18 cellular contexts compared by ENCODE assay signal in the genomic region with DNA sequence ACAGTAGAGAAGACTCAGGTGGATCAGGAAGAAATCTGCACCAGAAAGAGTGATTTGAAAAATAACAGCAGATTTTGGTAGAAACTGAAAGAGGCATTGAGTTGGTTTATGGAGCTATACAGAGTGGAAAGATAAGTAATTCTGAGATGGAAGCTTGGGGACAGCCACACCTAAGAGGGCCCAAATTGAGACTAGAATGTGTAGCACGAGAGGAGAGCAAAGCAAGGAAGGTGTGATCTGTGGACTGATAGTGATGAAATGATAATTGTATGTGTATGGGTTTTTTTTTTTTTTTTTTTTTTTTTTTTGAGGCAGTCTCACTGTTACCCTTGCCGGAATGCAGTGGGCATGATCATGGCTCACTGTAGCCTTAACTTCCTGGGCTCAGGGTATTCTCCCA. TPM values are rescaled to one million over a fixed set of nuclear protein-coding genes. Genes with fewer than 3 reads are reported as not detected.
A peak's percentile ranks its signal among the peaks of the same experiment; 100 is the strongest.
DNase-seq lines count a peak whose midpoint lies in the region; ATAC-seq and TF ChIP-seq lines count a peak whose summit lies in the region.
"Had no signal": no experiment of that assay in that cellular context is flagged by ENCODE, and none has a peak within 500 bp of the region (broad histone marks: within the 10 kb centered on the region; RNA-seq: fewer than 3 reads in every experiment).

No MANE protein-coding gene starts in this region.

- no peaks in the 10 kb centered on the region for H3K27me3 Mint-ChIP-seq in natural killer cell treated with Interleukin-12 subunit alpha and Interleukin-12 subunit beta and Interleukin-15 and Interleukin-18, amount 100 ng/mL, for 72 hours
- no peaks in the 10 kb centered on the region for H3K27me3 Mint-ChIP-seq in natural killer cell (ENCODE audit: low read depth in 2 of 2)
- H3K27me3 Mint-ChIP-seq in activated CD8-positive, alpha-beta T cell treated with anti-CD3 and anti-CD28 coated beads for 36 hours = no peaks in the 10 kb centered on the region

- H3K4me3 ChIP-seq in mesenchymal stem cell (ENCODE audit: insufficient read depth in 1 of 2, low read depth in 1 of 2, low read length in 2 of 2) = no peak overlapping the region
- H3K4me3 ChIP-seq: heart left ventricle, left lung, suprapubic skin had no signal

- H3K9ac ChIP-seq in mesenchymal stem cell (ENCODE audit: low read length) = no peak overlapping the region
- H3K9ac ChIP-seq: SK-N-SH had no signal

- H2AK5ac ChIP-seq in mesenchymal stem cell (ENCODE audit: low read length, severe bottlenecking) = no peak overlapping the region

- H3K4me1 Mint-ChIP-seq in natural killer cell treated with Interleukin-12 subunit alpha and Interleukin-12 subunit beta and Interleukin-15 and Interleukin-18, amount 100 ng/mL, for 72 hours (ENCODE audit: low read depth in 2 of 2) = peaks cover 14 to 26% of the 10 kb centered on the region in 2 donors
- peaks cover 9 to 14% of the 10 kb centered on the region in 2 donors for H3K4me1 Mint-ChIP-seq in natural killer cell
- peaks cover 56% of the 10 kb centered on the region for H3K4me1 Mint-ChIP-seq in activated CD8-positive, alpha-beta T cell treated with anti-CD3 and anti-CD28 coated beads for 36 hours (ENCODE audit: low read depth)

- H2BK5ac ChIP-seq in mesenchymal stem cell (ENCODE audit: low read depth, low read length, poor library complexity, severe bottlenecking) = no peak overlapping the region

- intact Hi-C loops in natural killer cell (cut with micrococcal nuclease) = no loop called here
- intact Hi-C loops in activated CD8-positive, alpha-beta T cell treated with anti-CD3 and anti-CD28 coated beads for 36 hours (cut with micrococcal nuclease) = loop anchor here (5.0 kb wide), 1 partner anchor 35 kb away; no protein-coding TSS in a partner anchor

- H2AFZ ChIP-seq in mesenchymal stem cell (ENCODE audit: low read depth, low read length) = no peak overlapping the region

- H3K9me3 ChIP-seq in mesenchymal stem cell (ENCODE audit: control insufficient read depth, low read length) = no peaks in the 10 kb centered on the region
- H3K9me3 ChIP-seq: heart left ventricle, left lung, neutrophil, SK-N-SH, suprapubic skin had no signal

- H4K91ac ChIP-seq in mesenchymal stem cell (ENCODE audit: low read length) = no peak overlapping the region

- no peak for DNase-seq in natural killer cell treated with Interleukin-12 subunit alpha and Interleukin-12 subunit beta and Interleukin-15 and Interleukin-18, amount 100 ng/mL, for 72 hours (ENCODE audit: low spot score)
- no peak for DNase-seq in natural killer cell
- no peak for DNase-seq in activated CD8-positive, alpha-beta T cell treated with anti-CD3 and anti-CD28 coated beads for 36 hours
- DNase-seq in mesenchymal stem cell = no peak
- DNase-seq in NCI-H187 (lab: John Stamatoyannopoulos, UW) = no peak
- DNase-seq: activated CD4-positive, alpha-beta T cell treated with anti-CD3 and anti-CD28 coated beads, Interleukin-2, amount 50 U/mL, for 4 hours; activated effector memory CD4-positive, alpha-beta T cell treated with anti-CD3 and anti-CD28 coated beads, Interleukin-2, amount 50 U/mL, for 16 hours; COR-L47; heart left ventricle; left lung; NCI-H1092 treated with DMSO at 0.1 percent for 48 hours; NCI-H524; retina; SK-N-SH had no signal

- CTCF ChIA-PET in activated CD8-positive, alpha-beta T cell treated with anti-CD3 and anti-CD28 coated beads for 36 hours (lab: Charles Lee) = interaction anchor here (1.3 to 8.8 kb wide), 5 partner anchors 10 to 134 kb away, joined by 4 to 119 read pairs (median 12); no protein-coding TSS in a partner anchor

- no peak overlapping the region for H2BK120ac ChIP-seq in mesenchymal stem cell (ENCODE audit: low read depth, low read length)

- no peak overlapping the region for H3K23ac ChIP-seq in mesenchymal stem cell (ENCODE audit: low read length in 2 of 2)

- H3K18ac ChIP-seq in mesenchymal stem cell (ENCODE audit: low read depth in 1 of 2, low read length in 2 of 2) = no peak overlapping the region

- no peak for ATAC-seq in natural killer cell treated with Interleukin-12 subunit alpha and Interleukin-12 subunit beta and Interleukin-15 and Interleukin-18, amount 100 ng/mL, for 72 hours
- ATAC-seq in natural killer cell = no peak
- peak; percentile 57 for ATAC-seq in activated CD8-positive, alpha-beta T cell treated with anti-CD3 and anti-CD28 coated beads for 36 hours
- ATAC-seq in GM18870 (IDR thresholded peaks at IDR 0.05; ENCODE audit: unreplicated experiment) = no peak
- no peak for ATAC-seq in HG03159 (IDR thresholded peaks at IDR 0.05; ENCODE audit: unreplicated experiment)
- ATAC-seq: heart left ventricle, left lung had no signal

- 100% methylated on average over 2 of the region's 2 CpGs for WGBS in mesenchymal stem cell

- no peaks in the 10 kb centered on the region for H3K4me1 ChIP-seq in mesenchymal stem cell (ENCODE audit: control insufficient read depth, insufficient read depth, low read depth, low read length)

- H3K14ac ChIP-seq in mesenchymal stem cell (ENCODE audit: low read length in 2 of 2) = no peak overlapping the region

- peaks cover 35 to 74% of the 10 kb centered on the region in 2 experiments for H3K36me3 ChIP-seq in mesenchymal stem cell (ENCODE audit: control insufficient read depth in 1 of 2, insufficient read depth in 2 of 2, low read depth in 1 of 2, low read length in 2 of 2)

- H3K27ac ChIP-seq in mesenchymal stem cell (ENCODE audit: low read length, poor library complexity, severe bottlenecking) = no peak overlapping the region
- H3K27ac ChIP-seq: left lung, neutrophil, suprapubic skin had no signal

- H3K4me2 ChIP-seq in mesenchymal stem cell (ENCODE audit: low read length, poor library complexity, severe bottlenecking) = no peak overlapping the region
- H3K4me2 ChIP-seq: SK-N-SH had no signal

- TF ChIP-seq CTCF in natural killer cell (IDR thresholded peaks at IDR 0.05) = no peak
- TF ChIP-seq CTCF in activated CD8-positive, alpha-beta T cell treated with anti-CD3 and anti-CD28 coated beads for 36 hours (IDR thresholded peaks at IDR 0.05) = no peak

- H3K36me3 Mint-ChIP-seq in natural killer cell treated with Interleukin-12 subunit alpha and Interleukin-12 subunit beta and Interleukin-15 and Interleukin-18, amount 100 ng/mL, for 72 hours = peaks cover 38% of the 10 kb centered on the region
- peaks cover 15% of the 10 kb centered on the region for H3K36me3 Mint-ChIP-seq in natural killer cell
- peaks cover 69% of the 10 kb centered on the region for H3K36me3 Mint-ChIP-seq in activated CD8-positive, alpha-beta T cell treated with anti-CD3 and anti-CD28 coated beads for 36 hours (ENCODE audit: low read depth)

- H3K27me3 ChIP-seq in mesenchymal stem cell (ENCODE audit: control insufficient read depth in 1 of 2, insufficient read depth in 1 of 2, low read length in 2 of 2) = no peaks in the 10 kb centered on the region
- H3K27me3 ChIP-seq: heart left ventricle, left lung, neutrophil, suprapubic skin had no signal

- peak overlapping the region; percentile 27 for H4K8ac ChIP-seq in mesenchymal stem cell (ENCODE audit: low read length)

- H2BK15ac ChIP-seq in mesenchymal stem cell (ENCODE audit: low read depth, poor library complexity, severe bottlenecking) = no peak overlapping the region

- H3K27ac Mint-ChIP-seq in natural killer cell treated with Interleukin-12 subunit alpha and Interleukin-12 subunit beta and Interleukin-15 and Interleukin-18, amount 100 ng/mL, for 72 hours = peak overlapping the region; percentile 13 to 26
- H3K27ac Mint-ChIP-seq in natural killer cell = no peak overlapping the region
- peak overlapping the region; percentile 92 for H3K27ac Mint-ChIP-seq in activated CD8-positive, alpha-beta T cell treated with anti-CD3 and anti-CD28 coated beads for 36 hours

- POLR2A ChIA-PET in activated CD8-positive, alpha-beta T cell treated with anti-CD3 and anti-CD28 coated beads for 36 hours (lab: Charles Lee) = interaction anchor here (1.0 to 2.6 kb wide), 5 partner anchors 10 to 79 kb away, joined by 3 to 20 read pairs (median 7); partner anchors contain the start of gene SAE1

- H3K4me3 Mint-ChIP-seq in natural killer cell treated with Interleukin-12 subunit alpha and Interleukin-12 subunit beta and Interleukin-15 and Interleukin-18, amount 100 ng/mL, for 72 hours = no peak overlapping the region
- no peak overlapping the region for H3K4me3 Mint-ChIP-seq in natural killer cell
- H3K4me3 Mint-ChIP-seq in activated CD8-positive, alpha-beta T cell treated with anti-CD3 and anti-CD28 coated beads for 36 hours = no peak overlapping the region

- H3K4ac ChIP-seq in mesenchymal stem cell (ENCODE audit: low read depth in 1 of 2, low read length in 2 of 2) = no peak overlapping the region

- H3K79me1 ChIP-seq in mesenchymal stem cell (replicated peaks; ENCODE audit: low read length, poor library complexity, severe bottlenecking) = peaks cover 18% of the 10 kb centered on the region

- H3K9me3 Mint-ChIP-seq in natural killer cell treated with Interleukin-12 subunit alpha and Interleukin-12 subunit beta and Interleukin-15 and Interleukin-18, amount 100 ng/mL, for 72 hours = no peaks in the 10 kb centered on the region
- no peaks in the 10 kb centered on the region for H3K9me3 Mint-ChIP-seq in natural killer cell
- no peaks in the 10 kb centered on the region for H3K9me3 Mint-ChIP-seq in activated CD8-positive, alpha-beta T cell treated with anti-CD3 and anti-CD28 coated beads for 36 hours

- no peak overlapping the region for H2BK12ac ChIP-seq in mesenchymal stem cell (ENCODE audit: low read length in 2 of 2)

RNA-seq across cellular contexts. Expression of gene SAE1, which starts 16.3 kb away (rescaled TPM):
- total RNA-seq in natural killer cell treated with Interleukin-12 subunit alpha and Interleukin-12 subunit beta and Interleukin-15 and Interleukin-18, amount 100 ng/mL, for 72 hours = 100 to 1,000 TPM in 1 of 2 donors, 10 to 100 TPM in 1; 95.6 to 158 TPM
- 10 to 100 TPM; 42.5 to 49.3 (median 46.0) TPM for total RNA-seq in natural killer cell
- 100 to 1,000 TPM; 125 to 127 TPM for total RNA-seq in activated CD8-positive, alpha-beta T cell treated with anti-CD3 and anti-CD28 coated beads for 36 hours
- 133 TPM for polyA plus RNA-seq in mesenchymal stem cell (2013, experiment 1 of 2)
- 135 TPM for polyA plus RNA-seq in mesenchymal stem cell (2013, experiment 2 of 2)

RNA-seq across cellular contexts. Expression of gene ZC3H4, which starts 33.3 kb away (rescaled TPM):
- total RNA-seq in natural killer cell treated with Interleukin-12 subunit alpha and Interleukin-12 subunit beta and Interleukin-15 and Interleukin-18, amount 100 ng/mL, for 72 hours = 100 to 1,000 TPM; 150 to 169 TPM
- total RNA-seq in natural killer cell = 10 to 100 TPM; 71.2 to 75.3 (median 73.3) TPM
- total RNA-seq in activated CD8-positive, alpha-beta T cell treated with anti-CD3 and anti-CD28 coated beads for 36 hours = 10 to 100 TPM; 68.5 to 70.2 TPM
- polyA plus RNA-seq in mesenchymal stem cell (2013, experiment 1 of 2) = 12.6 TPM
- 12.7 TPM for polyA plus RNA-seq in mesenchymal stem cell (2013, experiment 2 of 2)

Comparison
In these comparisons a context has a peak if more than half of its experiments do, and no peak if none do; other contexts are left out.
1. H3K27ac Mint-ChIP-seq: peak in natural killer cell treated with Interleukin-12 subunit alpha and Interleukin-12 subunit beta and Interleukin-15 and Interleukin-18, amount 100 ng/mL, for 72 hours (2 of 2) and activated CD8-positive, alpha-beta T cell treated with anti-CD3 and anti-CD28 coated beads for 36 hours (single experiment); none in natural killer cell (0 of 2).